ENCODE assay signal across 1 cellular context in genomic region chr3:129793947-129794318, GRCh38.
TF ChIP-seq lines count a peak whose summit lies in the region.

No MANE protein-coding gene starts in this region.

TF ChIP-seq in HCT116, 20 proteins besides CTCF, POLR2A, EP300 and RAD21 (continued from another document):
- TF ChIP-seq, protein P1, sequence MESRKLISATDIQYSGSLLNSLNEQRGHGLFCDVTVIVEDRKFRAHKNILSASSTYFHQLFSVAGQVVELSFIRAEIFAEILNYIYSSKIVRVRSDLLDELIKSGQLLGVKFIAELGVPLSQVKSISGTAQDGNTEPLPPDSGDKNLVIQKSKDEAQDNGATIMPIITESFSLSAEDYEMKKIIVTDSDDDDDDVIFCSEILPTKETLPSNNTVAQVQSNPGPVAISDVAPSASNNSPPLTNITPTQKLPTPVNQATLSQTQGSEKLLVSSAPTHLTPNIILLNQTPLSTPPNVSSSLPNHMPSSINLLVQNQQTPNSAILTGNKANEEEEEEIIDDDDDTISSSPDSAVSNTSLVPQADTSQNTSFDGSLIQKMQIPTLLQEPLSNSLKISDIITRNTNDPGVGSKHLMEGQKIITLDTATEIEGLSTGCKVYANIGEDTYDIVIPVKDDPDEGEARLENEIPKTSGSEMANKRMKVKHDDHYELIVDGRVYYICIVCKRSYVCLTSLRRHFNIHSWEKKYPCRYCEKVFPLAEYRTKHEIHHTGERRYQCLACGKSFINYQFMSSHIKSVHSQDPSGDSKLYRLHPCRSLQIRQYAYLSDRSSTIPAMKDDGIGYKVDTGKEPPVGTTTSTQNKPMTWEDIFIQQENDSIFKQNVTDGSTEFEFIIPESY (IDR thresholded peaks at IDR 0.05; ENCODE audit: extremely low read depth, insufficient replicate concordance, low read length) = no peak
